ENCODE assay signal across 17 cellular contexts in genomic region chr11:111627591-111627990, GRCh38. TPM values are rescaled to one million over a fixed set of nuclear protein-coding genes. Genes with fewer than 3 reads are reported as not detected.
DNase-seq lines count a peak whose midpoint lies in the region; ATAC-seq and TF ChIP-seq lines count a peak whose summit lies in the region.
"Had no signal": no experiment of that assay in that cellular context is flagged by ENCODE, and none has a peak within 500 bp of the region (broad histone marks: within the 10 kb centered on the region; RNA-seq: fewer than 3 reads in every experiment).

No MANE protein-coding gene starts in this region.

- peaks cover 83% of the 10 kb centered on the region for H3K36me3 ChIP-seq in adipocyte (ENCODE audit: control insufficient read depth, insufficient read depth, low read length, severe bottlenecking)
- no peaks in the 10 kb centered on the region for H3K36me3 ChIP-seq in hepatocyte (replicated peaks; ENCODE audit: insufficient read depth, low read depth)
- peaks cover 2 to 60% of the 10 kb centered on the region in 2 donors for H3K36me3 ChIP-seq in neuronal stem cell (replicated peaks in 1 of 2; ENCODE audit: control insufficient read depth in 2 of 2, insufficient read depth in 2 of 2, low read length in 2 of 2)

- H3K4me2 ChIP-seq in hepatocyte (peak overlapping the region; percentile 73), neuronal stem cell (ENCODE audit: insufficient read depth, low read length, poor library complexity, severe bottlenecking) (no peak overlapping the region)
- H3K4me2 ChIP-seq: BLaER1 treated with 17β-estradiol and CSF1 and Interleukin-3, amounts not matched to agents 10 nM and 100 nM had no signal

- no peak overlapping the region for H3K4ac ChIP-seq in neuronal stem cell (ENCODE audit: low read length)

- peak; percentile 20 for DNase-seq in GM03348 (ENCODE audit: low spot score)
- peak; percentile 51 for DNase-seq in adipocyte (ENCODE audit: low read depth)
- DNase-seq in hepatocyte (ENCODE audit: low spot score), result no peak
- DNase-seq in sciatic nerve (ENCODE audit: low spot score), result no peak
- DNase-seq in neuronal stem cell (ENCODE audit: low spot score), result no peak
- no peak for DNase-seq in hepatic stellate cell (ENCODE audit: low spot score)
- no peak for DNase-seq in HK-2 (ENCODE audit: unreplicated experiment)
- DNase-seq: DMS153, EL, NCI-H1436, NCI-H2081 treated with DMSO at 0.1 percent for 48 hours, NCI-H226, NCI-H526, RPMI8226 had no signal

- no peak overlapping the region for H3K4me3 ChIP-seq in adipocyte (ENCODE audit: low read length)
- no peak overlapping the region for H3K4me3 ChIP-seq in hepatocyte
- no peak overlapping the region for H3K4me3 ChIP-seq in neuronal stem cell (ENCODE audit: low read length in 2 of 2)
- H3K4me3 ChIP-seq: BLaER1 treated with 17β-estradiol and CSF1 and Interleukin-3, amounts not matched to agents 10 nM and 100 nM; SJSA1 had no signal

- H2BK120ac ChIP-seq in neuronal stem cell (ENCODE audit: low read depth, low read length), result no peak overlapping the region

- no peaks in the 10 kb centered on the region for H3K9me3 ChIP-seq in adipocyte (ENCODE audit: control insufficient read depth, low read length)
- no peaks in the 10 kb centered on the region for H3K9me3 ChIP-seq in hepatocyte (ENCODE audit: low read depth)
- peaks cover 0 to 14% of the 10 kb centered on the region in 2 donors for H3K9me3 ChIP-seq in neuronal stem cell (replicated peaks in 1 of 2; ENCODE audit: control insufficient read depth in 2 of 2, insufficient read depth in 1 of 2, low read depth in 1 of 2, low read length in 2 of 2)
- H3K9me3 ChIP-seq: SJSA1 had no signal

- H4K8ac ChIP-seq in neuronal stem cell (ENCODE audit: low read depth, low read length), result no peak overlapping the region

- intact Hi-C loops in sciatic nerve (cut with DNase I), result no loop called here

- H4K91ac ChIP-seq in neuronal stem cell (ENCODE audit: low read depth, low read length, poor library complexity), result no peak overlapping the region

- H2AFZ ChIP-seq in hepatocyte (no peak overlapping the region), neuronal stem cell (ENCODE audit: low read length) (no peak overlapping the region)

- H2AK5ac ChIP-seq in neuronal stem cell (ENCODE audit: low read depth, low read length), result no peak overlapping the region

- H3K9ac ChIP-seq in adipocyte (ENCODE audit: low read length) (no peak overlapping the region), neuronal stem cell (ENCODE audit: low read depth, low read length, poor library complexity) (no peak overlapping the region)
- H3K9ac ChIP-seq: BLaER1 treated with 17β-estradiol and CSF1 and Interleukin-3, amounts not matched to agents 10 nM and 100 nM had no signal

- H3K4me1 ChIP-seq in adipocyte (ENCODE audit: control insufficient read depth, insufficient read depth, low read length), result peaks cover 34% of the 10 kb centered on the region
- H3K4me1 ChIP-seq in hepatocyte (ENCODE audit: insufficient read depth), result peaks cover 39% of the 10 kb centered on the region
- H3K4me1 ChIP-seq in neuronal stem cell (ENCODE audit: control insufficient read depth in 2 of 2, insufficient read depth in 1 of 2, low read depth in 1 of 2, low read length in 2 of 2), result no peaks in the 10 kb centered on the region
- H3K4me1 ChIP-seq: BLaER1 treated with 17β-estradiol and CSF1 and Interleukin-3, amounts not matched to agents 10 nM and 100 nM had no signal

- H2BK12ac ChIP-seq in neuronal stem cell (ENCODE audit: low read length), result no peak overlapping the region

- no peak for TF ChIP-seq CTCF in hepatocyte (IDR thresholded peaks at IDR 0.05; ENCODE audit: poor library complexity)

- WGBS in hepatocyte (ENCODE audit: low lambda C conversion rate, missing lambda C conversion rate), result 90% methylated on average over 1 of the region's 1 CpG
- no CpG with 5 or more reads among the region's 1 CpG for WGBS in neuronal stem cell (ENCODE audit: extremely low coverage in 2 of 2, insufficient read length in 2 of 2, insufficient replicate concordance in 1 of 2), 2 donors

- no peaks in the 10 kb centered on the region for H3K27me3 ChIP-seq in adipocyte (replicated peaks; ENCODE audit: control insufficient read depth, insufficient read depth, low read length)
- no peaks in the 10 kb centered on the region for H3K27me3 ChIP-seq in hepatocyte
- H3K27me3 ChIP-seq in neuronal stem cell (ENCODE audit: control insufficient read depth in 3 of 3, insufficient read depth in 3 of 3, low read depth in 1 of 3, low read length in 3 of 3), result no peaks in the 10 kb centered on the region
- H3K27me3 ChIP-seq: BLaER1 treated with 17β-estradiol and CSF1 and Interleukin-3, amounts not matched to agents 10 nM and 100 nM; SJSA1 had no signal

- H2BK15ac ChIP-seq in neuronal stem cell (ENCODE audit: low read length), result no peak overlapping the region

- H3K79me2 ChIP-seq in hepatocyte, result peaks cover 29% of the 10 kb centered on the region

- no peak overlapping the region for H3K18ac ChIP-seq in neuronal stem cell (ENCODE audit: low read length)

- no peak overlapping the region for H3K14ac ChIP-seq in neuronal stem cell (ENCODE audit: low read length)

- H3K9me2 ChIP-seq in hepatocyte (replicated peaks; ENCODE audit: insufficient read depth), result no peaks in the 10 kb centered on the region

- H3K23ac ChIP-seq in neuronal stem cell (ENCODE audit: low read depth, low read length, poor library complexity), result no peak overlapping the region

- no peak overlapping the region for H2BK5ac ChIP-seq in neuronal stem cell (ENCODE audit: low read length)

- ATAC-seq in sciatic nerve, result peak; percentile 79
- no peak for ATAC-seq in HG03342 (IDR thresholded peaks at IDR 0.05; ENCODE audit: unreplicated experiment)

- H3K27ac ChIP-seq in hepatocyte, result peak overlapping the region; percentile 2
- no peak overlapping the region for H3K27ac ChIP-seq in neuronal stem cell (replicated peaks; ENCODE audit: low read length)
- H3K27ac ChIP-seq: BLaER1 treated with 17β-estradiol and CSF1 and Interleukin-3, amounts not matched to agents 10 nM and 100 nM; SJSA1 had no signal

- no peaks in the 10 kb centered on the region for H3K79me1 ChIP-seq in neuronal stem cell (ENCODE audit: low read depth, low read length)

- H4K20me1 ChIP-seq in hepatocyte (ENCODE audit: insufficient read depth, poor library complexity, severe bottlenecking), result no peaks in the 10 kb centered on the region

RNA-seq across cellular contexts. Expression of gene SIK2, which starts 25.3 kb away (rescaled TPM):
- total RNA-seq in hepatocyte (20.5 and 22.2 TPM in 2 replicates), sciatic nerve (28.3 TPM)
- polyA plus RNA-seq in hepatocyte, result 3.1 and 3.2 TPM in 2 replicates
- polyA plus RNA-seq in neuronal stem cell (2013, experiment 1 of 2), result 7.0 TPM
- polyA plus RNA-seq in neuronal stem cell (2013, experiment 2 of 2), result 7.2 TPM

Comparison
In these comparisons a context has a peak if more than half of its experiments do, and no peak if none do; other contexts are left out.
1. DNase-seq: peak in GM03348 (single experiment) and adipocyte (single experiment); none in hepatocyte (single experiment), sciatic nerve (single experiment), neuronal stem cell (single experiment), hepatic stellate cell (single experiment) and HK-2 (single experiment).